Comparison of ENCODE assay signal across 21 cellular contexts in genomic region chr9:79201641-79202040, GRCh38.
"Had no signal": no experiment of that assay in that cellular context is flagged by ENCODE, and none has a peak within 500 bp of the region (broad histone marks: within the 10 kb centered on the region; RNA-seq: fewer than 3 reads in every experiment).

No MANE protein-coding gene starts in this region.

- H3K36me3 ChIP-seq: adrenal gland, cardiac muscle cell, esophagus squamous epithelium, spleen, upper lobe of left lung had no signal

- H3K4me1 ChIP-seq: adrenal gland, esophagus squamous epithelium, parathyroid adenoma, spleen, testis, upper lobe of left lung had no signal

- H3K9me3 ChIP-seq: adrenal gland, esophagus squamous epithelium, spleen, testis, upper lobe of left lung had no signal

- H3K27me3 ChIP-seq: adrenal gland, cardiac muscle cell, hepatocyte, spleen, testis, upper lobe of left lung had no signal

- H2AFZ ChIP-seq: hepatocyte, parathyroid adenoma had no signal

- FAIRE-seq: endothelial cell of umbilical vein had no signal

- H3K9ac ChIP-seq: parathyroid adenoma had no signal

- H3K4me3 ChIP-seq: adrenal gland, cardiac muscle cell, esophagus squamous epithelium, hepatocyte, lung, spleen, testis, upper lobe of left lung had no signal

- H3K79me2 ChIP-seq: hepatocyte, parathyroid adenoma had no signal

- H3K27ac ChIP-seq: adrenal gland, cardiac muscle cell, esophagus squamous epithelium, hepatocyte, parathyroid adenoma, spleen, testis, upper lobe of left lung had no signal

- DNase-seq: activated CD4-positive, alpha-beta T cell treated with anti-CD3 and anti-CD28 coated beads, Interleukin-2, amount 10 ng/mL, durations not matched to agents 24 days and 14 days; activated CD8-positive, alpha-beta memory T cell treated with anti-CD3 and anti-CD28 coated beads, Interleukin-2, amount 50 U/mL, for 48 hours; activated gamma-delta T cell; adrenal gland; dermis blood vessel endothelial cell; effector memory CD4-positive, alpha-beta T cell; esophagus squamous epithelium; islet precursor cell; left colon; midbrain; spleen; stimulated activated CD4-positive, alpha-beta T cell treated with anti-CD3 and anti-CD28 coated beads, Interleukin-4, amount 100 ng/mL, for 4 hours; testis; upper lobe of left lung had no signal

- ATAC-seq: left colon; sciatic nerve; stimulated activated memory B cell treated with anti-CD40 and anti-IgM and Interleukin-4, amounts not matched to agents 10 μg/mL and 1 μg/mL and 100 μg/mL, for 72 hours had no signal

- H3K4me2 ChIP-seq: hepatocyte had no signal
